ENCODE assay signal across 1 cellular context in genomic region chr7:47452295-47452694, GRCh38.
TF ChIP-seq lines count a peak whose summit lies in the region.

No MANE protein-coding gene starts in this region.

TF ChIP-seq in IMR-90, 13 proteins besides CTCF, POLR2A, EP300 and RAD21:
- TF ChIP-seq NFE2L2 (IDR thresholded peaks at IDR 0.05; ENCODE audit: low read depth, low read length) = no peak
- no peak for TF ChIP-seq ELK1 (IDR thresholded peaks at IDR 0.05; ENCODE audit: borderline replicate concordance, low read depth, low read length)
TF ChIP-seq in IMR-90: peak in this region for 0.
